ENCODE assay signal across 8 cellular contexts in the genomic region with DNA sequence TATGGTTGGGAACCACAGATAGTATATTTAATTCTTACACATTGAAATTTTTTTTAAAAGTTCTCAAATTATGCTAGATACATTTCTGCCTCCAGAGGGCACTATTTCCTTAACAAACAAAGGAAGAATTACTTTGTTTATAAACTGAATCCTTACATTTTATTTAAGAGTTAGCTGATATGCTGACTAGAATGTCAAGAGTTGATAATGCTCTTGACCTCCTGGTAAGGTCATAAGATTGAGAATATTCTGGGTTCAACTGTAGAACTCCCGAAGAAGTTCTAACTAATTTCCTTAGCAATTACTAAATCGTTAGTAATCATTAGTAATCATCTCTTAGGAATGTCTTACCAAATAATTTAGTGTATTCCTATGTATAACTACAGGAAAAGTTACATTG.
DNase-seq lines count a peak whose midpoint lies in the region; ATAC-seq and TF ChIP-seq lines count a peak whose summit lies in the region.

No MANE protein-coding gene starts in this region.

- no peak overlapping the region for H3K4me2 ChIP-seq in SU-DHL-6 (ENCODE audit: low read depth, low read length, poor library complexity, severe bottlenecking)

- H3K4me3 ChIP-seq in SU-DHL-6 (ENCODE audit: insufficient read depth, low read length, poor library complexity, severe bottlenecking) (no peak overlapping the region), suprapubic skin (no peak overlapping the region)

- TF ChIP-seq POLR2A in suprapubic skin (IDR thresholded peaks at IDR 0.05), result no peak

- H3K79me2 ChIP-seq in SU-DHL-6 (ENCODE audit: insufficient read depth, low read length), result no peaks in the 10 kb centered on the region

- ATAC-seq in GM18909 (IDR thresholded peaks at IDR 0.05; ENCODE audit: poor library complexity, unreplicated experiment) (no peak), HG03460 (IDR thresholded peaks at IDR 0.05; ENCODE audit: unreplicated experiment) (no peak), GM21717 (IDR thresholded peaks at IDR 0.05; ENCODE audit: unreplicated experiment) (no peak)

- 35% methylated on average over 2 of the region's 2 CpGs for WGBS in suprapubic skin

- H3K9me2 ChIP-seq in SU-DHL-6 (replicated peaks; ENCODE audit: insufficient read depth, low read length), result no peaks in the 10 kb centered on the region

- DNase-seq in DMS 273 (lab: John Stamatoyannopoulos, UW; ENCODE audit: unreplicated experiment) (peak; percentile 59), HT-29 (ENCODE audit: low spot score) (peak; percentile 67), glomerular endothelial cell (ENCODE audit: extremely low read depth, low read depth, low spot score) (peak; percentile 36), suprapubic skin (ENCODE audit: low spot score in 2 of 2) (no peak)

- H3K4me1 ChIP-seq in suprapubic skin, result peaks cover 3% of the 10 kb centered on the region

- H3K27me3 ChIP-seq in SU-DHL-6 (ENCODE audit: low read length) (no peaks in the 10 kb centered on the region), suprapubic skin (no peaks in the 10 kb centered on the region)

- TF ChIP-seq CTCF in SU-DHL-6 (IDR thresholded peaks at IDR 0.05; ENCODE audit: insufficient read depth, low read length, poor library complexity, severe bottlenecking), result peak; percentile 57
- peak; percentile 34 to 55 for TF ChIP-seq CTCF in suprapubic skin (IDR thresholded peaks at IDR 0.05)

- H3K9me3 ChIP-seq in SU-DHL-6 (ENCODE audit: insufficient read depth, low read length) (no peaks in the 10 kb centered on the region), suprapubic skin (no peaks in the 10 kb centered on the region)

- TF ChIP-seq EP300 in suprapubic skin (IDR thresholded peaks at IDR 0.05), result no peak

- no peak overlapping the region for H2AFZ ChIP-seq in SU-DHL-6 (ENCODE audit: low read depth, low read length, severe bottlenecking)

- H3K36me3 ChIP-seq in SU-DHL-6 (ENCODE audit: low read length), result no peaks in the 10 kb centered on the region
- H3K36me3 ChIP-seq in suprapubic skin, result no peaks in the 10 kb centered on the region

- no peak overlapping the region for H3K9ac ChIP-seq in SU-DHL-6 (ENCODE audit: low read length)

- no peaks in the 10 kb centered on the region; the same call in 1 of the 2 replicates for H3F3A ChIP-seq in SU-DHL-6 (ENCODE audit: insufficient read depth)

- H3K27ac ChIP-seq in SU-DHL-6 (ENCODE audit: low read depth, low read length) (no peak overlapping the region), suprapubic skin (no peak overlapping the region)

- no peaks in the 10 kb centered on the region for H4K20me1 ChIP-seq in SU-DHL-6 (ENCODE audit: low read depth, low read length)

Comparison
In these comparisons a context has a peak if more than half of its experiments do, and no peak if none do; other contexts are left out.
1. DNase-seq: peak in DMS 273 (single experiment), HT-29 (single experiment) and glomerular endothelial cell (single experiment); none in suprapubic skin (0 of 2).